8 cellular contexts compared by ENCODE assay signal in genomic region chr17:1179635-1180433, GRCh38. TPM values are rescaled to one million over a fixed set of nuclear protein-coding genes. Genes with fewer than 3 reads are reported as not detected.
DNase-seq lines count a peak whose midpoint lies in the region; ATAC-seq and TF ChIP-seq lines count a peak whose summit lies in the region.

TSS of gene ABR (minus strand) at chr17:1179981. CDS start at chr17:1179727, 254 bp downstream.

- TF ChIP-seq POLR2A in Peyer's patch (IDR thresholded peaks at IDR 0.05): no peak

- intact Hi-C loops in Right ventricle myocardium superior (cut with DNase I): no loop called here
- intact Hi-C loops in posterior cingulate gyrus (cut with DNase I): no loop called here

- H3K27me3 ChIP-seq in Peyer's patch: no peaks in the 10 kb centered on the region

- no peaks in the 10 kb centered on the region for H3K36me3 ChIP-seq in Peyer's patch

- peak within 1 kb of the TSS; percentile 68 to 96 (median 80) for H3K4me3 ChIP-seq in Peyer's patch

- peak; percentile 71 for ATAC-seq in Right ventricle myocardium superior (ENCODE audit: poor library complexity)
- ATAC-seq in HG02571 (IDR thresholded peaks at IDR 0.05; ENCODE audit: unreplicated experiment): no peak

- no peak for TF ChIP-seq CTCF in Peyer's patch (IDR thresholded peaks at IDR 0.05)

- DNase-seq in GM03348 (ENCODE audit: low spot score) (peak; percentile 93), Peyer's patch (peak; percentile 57 to 71 (median 68)), Right ventricle myocardium superior (peak; percentile 74), posterior cingulate gyrus (peak in 6 of 10 donors; percentile 57 to 95 (median 78)), GDM1 (lab: John Stamatoyannopoulos, UW) (no peak), GOT3 (lab: John Stamatoyannopoulos, UW) (no peak)
- peak; percentile 61 for DNase-seq in activated naive CD4-positive, alpha-beta T cell treated with anti-CD3 and anti-CD28 coated beads, Interleukin-2, amount 50 U/mL, for 16 hours

- H3K9me3 ChIP-seq in Peyer's patch: no peaks in the 10 kb centered on the region

- H3K27ac ChIP-seq in Peyer's patch: peak within 1 kb of the TSS; percentile 57 to 77 (median 65)

- peaks cover 0 to 53% (median 37%) of the 10 kb centered on the region in 4 donors for H3K4me1 ChIP-seq in Peyer's patch

RNA-seq across cellular contexts. Expression of gene ABR, which starts in this region (rescaled TPM):
- total RNA-seq in Peyer's patch (100 to 1,000 TPM; 220 to 753 (median 440) TPM), Right ventricle myocardium superior (128 TPM)

Comparison
In these comparisons a context has a peak if more than half of its experiments do, and no peak if none do; other contexts are left out.
1. DNase-seq: peak in GM03348 (single experiment), Peyer's patch (3 of 3), activated naive CD4-positive, alpha-beta T cell treated with anti-CD3 and anti-CD28 coated beads, Interleukin-2, amount 50 U/mL, for 16 hours (single experiment), Right ventricle myocardium superior (single experiment) and posterior cingulate gyrus (6 of 10); none in GDM1 (single experiment) and GOT3 (single experiment).